ENCODE assay signal across 8 cellular contexts in genomic region chr10:91162495-91163268, GRCh38. TPM values are rescaled to one million over a fixed set of nuclear protein-coding genes. Genes with fewer than 3 reads are reported as not detected.
DNase-seq lines count a peak whose midpoint lies in the region; ATAC-seq and TF ChIP-seq lines count a peak whose summit lies in the region.

No MANE protein-coding gene starts in this region.

- H3K4me1 Mint-ChIP-seq in central memory CD8-positive, alpha-beta T cell = peaks cover 40% of the 10 kb centered on the region

- H3K27ac Mint-ChIP-seq in central memory CD8-positive, alpha-beta T cell (ENCODE audit: low read depth) = peak overlapping the region; percentile 96

- H3K36me3 Mint-ChIP-seq in central memory CD8-positive, alpha-beta T cell (ENCODE audit: insufficient read depth) = peaks cover 24% of the 10 kb centered on the region

- no peaks in the 10 kb centered on the region for H3F3A ChIP-seq in Loucy (ENCODE audit: low read depth)
- H3F3A ChIP-seq in smooth muscle cell (ENCODE audit: low read depth) = no peaks in the 10 kb centered on the region

- no peak overlapping the region for H3K27ac ChIP-seq in smooth muscle cell (ENCODE audit: low read depth)

- 2% methylated on average over 33 of the region's 110 CpGs for WGBS in smooth muscle cell (ENCODE audit: low lambda C conversion rate)

- peak overlapping the region; percentile 91 for H3K4me3 Mint-ChIP-seq in central memory CD8-positive, alpha-beta T cell

- TF ChIP-seq CTCF in GM10266 (IDR thresholded peaks at IDR 0.05; ENCODE audit: control insufficient read depth, insufficient read depth, low read depth, missing control alignments) = no peak
- TF ChIP-seq CTCF in Loucy (conservative IDR thresholded peaks at IDR 0.05; ENCODE audit: low read length) = no peak
- TF ChIP-seq CTCF in smooth muscle cell (IDR thresholded peaks at IDR 0.05; ENCODE audit: borderline replicate concordance, insufficient read depth, poor library complexity, severe bottlenecking) = no peak

- no peaks in the 10 kb centered on the region for H3K9me2 ChIP-seq in Loucy (replicated peaks; ENCODE audit: low read depth, low read length)

- H4K20me1 ChIP-seq in Loucy (ENCODE audit: insufficient read depth, low read length, poor library complexity, severe bottlenecking) = peaks cover 6% of the 10 kb centered on the region
- peaks cover 17% of the 10 kb centered on the region for H4K20me1 ChIP-seq in smooth muscle cell (ENCODE audit: low read depth)

- peak overlapping the region; percentile 92 for H2AFZ ChIP-seq in Loucy (ENCODE audit: low read length)
- H2AFZ ChIP-seq in smooth muscle cell (ENCODE audit: low read depth) = peak overlapping the region; percentile 90

- H3K4me3 ChIP-seq in Loucy (ENCODE audit: low read length, poor library complexity, severe bottlenecking) = peak overlapping the region; percentile 84
- H3K4me3 ChIP-seq in smooth muscle cell = peak overlapping the region; percentile 94

- H3K4me1 ChIP-seq in Loucy (ENCODE audit: insufficient read depth, low read length, poor library complexity, severe bottlenecking) (peaks cover 32% of the 10 kb centered on the region), smooth muscle cell (ENCODE audit: low read depth) (peaks cover 3% of the 10 kb centered on the region)

- H3K9me3 ChIP-seq in Loucy (ENCODE audit: insufficient read depth, low read depth, low read length) (no peaks in the 10 kb centered on the region), smooth muscle cell (replicated peaks; ENCODE audit: low read depth) (no peaks in the 10 kb centered on the region)

- DNase-seq in GM10266 (ENCODE audit: extremely low spot score) = peak; percentile 78
- peak; percentile 55 for DNase-seq in H4 (ENCODE audit: low spot score)
- DNase-seq in activated CD4-positive, alpha-beta T cell treated with anti-CD3 and anti-CD28 coated beads for 1 hour = peak; percentile 75
- peak; percentile 63 to 74 for DNase-seq in central memory CD8-positive, alpha-beta T cell (ENCODE audit: low spot score in 2 of 2)
- DNase-seq in iris pigment epithelial cell (ENCODE audit: low read depth) = peak; percentile 46
- DNase-seq in smooth muscle cell (lab: John Stamatoyannopoulos, UW; ENCODE audit: unreplicated experiment) = peak; percentile 55
- DNase-seq in MV-4-11 (lab: John Stamatoyannopoulos, UW) = no peak

- peak overlapping the region; percentile 72 for H3K9ac ChIP-seq in Loucy (ENCODE audit: low read depth, low read length, poor library complexity, severe bottlenecking)
- peak overlapping the region; percentile 84 for H3K9ac ChIP-seq in smooth muscle cell (ENCODE audit: low read depth)

- H3K79me2 ChIP-seq in Loucy (ENCODE audit: insufficient read depth, low read length) = peaks cover 12% of the 10 kb centered on the region; the same call in 1 of the 2 replicates
- H3K79me2 ChIP-seq in smooth muscle cell (ENCODE audit: low read depth) = no peaks in the 10 kb centered on the region

- H3K36me3 ChIP-seq in Loucy (ENCODE audit: insufficient read depth, low read length) = no peaks in the 10 kb centered on the region
- no peaks in the 10 kb centered on the region for H3K36me3 ChIP-seq in smooth muscle cell (ENCODE audit: low read depth)

- peak; percentile 45 for ATAC-seq in central memory CD8-positive, alpha-beta T cell (replicated peaks; ENCODE audit: extremely low read depth, poor library complexity, severe bottlenecking)

- H3K4me2 ChIP-seq in Loucy (ENCODE audit: low read depth, low read length, poor library complexity, severe bottlenecking) = peak overlapping the region; percentile 89
- H3K4me2 ChIP-seq in smooth muscle cell = peak overlapping the region; percentile 93

- H3K27me3 Mint-ChIP-seq in central memory CD8-positive, alpha-beta T cell = no peaks in the 10 kb centered on the region

- H3K27me3 ChIP-seq in Loucy (ENCODE audit: insufficient read depth, low read length, poor library complexity, severe bottlenecking) (no peaks in the 10 kb centered on the region), smooth muscle cell (ENCODE audit: low read depth) (peaks cover 16% of the 10 kb centered on the region)

- no peaks in the 10 kb centered on the region for H3K9me3 Mint-ChIP-seq in central memory CD8-positive, alpha-beta T cell

RNA-seq across cellular contexts. Expression of gene PCGF5, which starts 57.8 kb away (rescaled TPM):
- total RNA-seq in H4 (2014; rRNA removed; shearing (Covaris generic)) = 23.4 and 29.6 TPM in 2 replicates
- total RNA-seq in smooth muscle cell = 13.9 and 24.5 TPM in 2 replicates
- polyA plus RNA-seq in smooth muscle cell = 10.4 and 13.3 TPM in 2 replicates
